In the genomic region with DNA sequence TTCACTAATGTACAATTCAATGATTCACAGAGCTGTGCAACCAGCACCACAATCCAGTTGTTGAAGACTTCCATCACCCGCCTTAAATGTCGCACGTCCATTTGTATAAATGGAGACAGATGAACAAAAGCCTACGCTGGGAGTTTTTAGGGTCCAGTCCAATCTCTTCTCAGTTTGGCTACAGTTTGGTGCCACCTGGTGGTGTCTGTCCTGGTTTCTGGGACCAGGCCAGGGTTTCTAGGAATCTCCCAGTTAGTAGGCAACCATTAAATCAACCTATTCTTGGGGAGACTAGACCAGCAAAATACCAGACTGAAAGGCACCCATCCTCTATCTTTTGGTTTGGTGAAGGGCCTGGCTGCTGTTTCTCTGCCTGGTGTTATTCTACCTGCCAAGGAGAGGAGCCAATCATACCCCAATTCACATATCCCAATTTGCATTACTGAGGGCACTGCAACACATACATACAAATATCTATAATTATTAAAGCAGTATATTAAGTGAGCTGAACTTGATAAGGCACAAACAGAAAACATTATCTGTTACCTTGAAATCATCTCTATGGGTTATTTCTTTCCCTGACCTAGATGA, we compare ENCODE assay signal across 9 cellular contexts. TPM values are rescaled to one million over a fixed set of nuclear protein-coding genes. Genes with fewer than 3 reads are reported as not detected.
DNase-seq lines count a peak whose midpoint lies in the region; ATAC-seq and TF ChIP-seq lines count a peak whose summit lies in the region.
"Had no signal": no experiment of that assay in that cellular context is flagged by ENCODE, and none has a peak within 500 bp of the region (broad histone marks: within the 10 kb centered on the region; RNA-seq: fewer than 3 reads in every experiment).

No MANE protein-coding gene starts in this region.

- no peak overlapping the region for H3K4me3 ChIP-seq in OCI-LY1 (ENCODE audit: low read depth, low read length, poor library complexity, severe bottlenecking)
- no peak overlapping the region for H3K4me3 ChIP-seq in testis

- no peaks in the 10 kb centered on the region for H4K20me1 ChIP-seq in OCI-LY1 (ENCODE audit: insufficient read depth, low read length)

- H3K36me3 ChIP-seq in OCI-LY1 (ENCODE audit: insufficient read depth, low read length) = no peaks in the 10 kb centered on the region
- no peaks in the 10 kb centered on the region for H3K36me3 ChIP-seq in testis (ENCODE audit: low read depth, missing control alignments)

- H3F3A ChIP-seq in OCI-LY1 (ENCODE audit: insufficient read depth, low read length) = no peaks in the 10 kb centered on the region

- no peaks in the 10 kb centered on the region for H3K36me3 Mint-ChIP-seq in brain
- H3K36me3 Mint-ChIP-seq: naive thymus-derived CD8-positive, alpha-beta T cell had no signal

- H3K27me3 Mint-ChIP-seq in brain = peaks cover 17% of the 10 kb centered on the region

- peaks cover 19% of the 10 kb centered on the region for H3K4me1 ChIP-seq in OCI-LY1 (ENCODE audit: insufficient read depth, low read length, severe bottlenecking)
- H3K4me1 ChIP-seq in testis = peaks cover 7% of the 10 kb centered on the region

- peak overlapping the region in 3 of 5 experiments; percentile 42 to 78 (median 52) for H3K27ac Mint-ChIP-seq in brain

- peak; percentile 63 for TF ChIP-seq CTCF in OCI-LY1 (IDR thresholded peaks at IDR 0.05; ENCODE audit: low read length)
- peak; percentile 47 to 79 for TF ChIP-seq CTCF in brain (conservative IDR thresholded peaks at IDR 0.05)
- peak; percentile 41 to 50 (median 47) for TF ChIP-seq CTCF in testis (IDR thresholded peaks at IDR 0.05)

- H2AFZ ChIP-seq in OCI-LY1 (ENCODE audit: low read length) = no peak overlapping the region

- intact Hi-C loops in testis (cut with DNase I; ENCODE audit: low total_unique reads) = no loop called here

- H3K27me3 ChIP-seq in OCI-LY1 (ENCODE audit: insufficient read depth, low read length) (no peaks in the 10 kb centered on the region), testis (no peaks in the 10 kb centered on the region)

- no peaks in the 10 kb centered on the region for H3K9me2 ChIP-seq in OCI-LY1 (ENCODE audit: low read depth, low read length)

- 48 to 52% methylated on average over 4 of the region's 4 CpGs for WGBS in testis, 2 donors

- H3K9ac ChIP-seq in OCI-LY1 (ENCODE audit: low read length) = no peak overlapping the region

- H3K4me3 Mint-ChIP-seq in brain = peak overlapping the region in 3 of 5 experiments; percentile 12 to 55 (median 33)

- DNase-seq in DMS 273 treated with DMSO at 0.1 percent for 48 hours (lab: John Stamatoyannopoulos, UW) (peak; percentile 25), HuH-7 (ENCODE audit: low spot score) (peak; percentile 65), left lobe of liver (ENCODE audit: low spot score) (peak; percentile 62), testis (peak; percentile 77), T1000 (lab: John Stamatoyannopoulos, UW) (no peak)

- ATAC-seq in left lobe of liver (peak; percentile 38), GM21786 (IDR thresholded peaks at IDR 0.05; ENCODE audit: unreplicated experiment) (no peak)
- ATAC-seq: naive thymus-derived CD8-positive, alpha-beta T cell had no signal

- H3K4me1 Mint-ChIP-seq in brain = peaks cover 20% of the 10 kb centered on the region

- H3K9me3 ChIP-seq in OCI-LY1 (ENCODE audit: low read length) (no peaks in the 10 kb centered on the region), testis (no peaks in the 10 kb centered on the region)

- no peak overlapping the region for H3K4me2 ChIP-seq in OCI-LY1 (ENCODE audit: low read length)

- TF ChIP-seq POLR2A in testis (IDR thresholded peaks at IDR 0.05) = no peak

- H3K79me2 ChIP-seq in OCI-LY1 (ENCODE audit: insufficient read depth, low read length) = peaks cover 16% of the 10 kb centered on the region

- H3K9me3 Mint-ChIP-seq in brain = peaks cover 0 to 2% (median 0%) of the 10 kb centered on the region in 5 experiments
- H3K9me3 Mint-ChIP-seq: naive thymus-derived CD8-positive, alpha-beta T cell had no signal

- H3K27ac ChIP-seq in OCI-LY1 (ENCODE audit: low read depth, low read length, poor library complexity, severe bottlenecking) (no peak overlapping the region), testis (no peak overlapping the region)

RNA-seq across cellular contexts. Expression of gene DDX1, which starts 3.2 kb away (rescaled TPM):
- 50.5 TPM for polyA plus RNA-seq in brain (ENCODE audit: insufficient read depth, low read depth, low replicate concordance)
- 33.0 TPM for total RNA-seq in left lobe of liver
- total RNA-seq in testis = 10 to 100 TPM; 65.0 to 66.9 TPM
- 60.4 TPM for polyA plus RNA-seq in testis (ENCODE audit: insufficient read depth, low read depth, low replicate concordance)

RNA-seq across cellular contexts. Expression of gene NBAS, which starts 27.3 kb away (rescaled TPM):
- polyA plus RNA-seq in brain (ENCODE audit: insufficient read depth, low read depth, low replicate concordance) (34.8 TPM), testis (ENCODE audit: insufficient read depth, low read depth, low replicate concordance) (84.2 TPM)
- total RNA-seq in left lobe of liver (19.5 TPM), testis (10 to 100 TPM; 75.8 to 79.7 TPM)
